ENCODE assay signal across 11 cellular contexts in genomic region chr12:121196902-121197301, GRCh38. TPM values are rescaled to one million over a fixed set of nuclear protein-coding genes. Genes with fewer than 3 reads are reported as not detected.
DNase-seq lines count a peak whose midpoint lies in the region; ATAC-seq and TF ChIP-seq lines count a peak whose summit lies in the region.
"Had no signal": no experiment of that assay in that cellular context is flagged by ENCODE, and none has a peak within 500 bp of the region (broad histone marks: within the 10 kb centered on the region; RNA-seq: fewer than 3 reads in every experiment).

No MANE protein-coding gene starts in this region.

- CTCF ChIA-PET in activated naive CD4-positive, alpha-beta T cell treated with anti-CD3 and anti-CD28 coated beads for 36 hours (lab: Charles Lee) = interaction anchor here (1.1 kb wide), 1 partner anchor 65 kb away, joined by 3 read pairs; the partner anchor contains the start of gene P2RX7

- ATAC-seq in activated naive CD4-positive, alpha-beta T cell treated with anti-CD3 and anti-CD28 coated beads, Interleukin-2, amount 50 U/mL, for 72 hours = peak; percentile 28 to 45
- ATAC-seq in GM19463 (IDR thresholded peaks at IDR 0.05; ENCODE audit: unreplicated experiment) = no peak

- peaks cover 13% of the 10 kb centered on the region for H3K4me1 Mint-ChIP-seq in activated naive CD4-positive, alpha-beta T cell treated with anti-CD3 and anti-CD28 coated beads for 36 hours (ENCODE audit: low read depth)
- no peaks in the 10 kb centered on the region for H3K4me1 Mint-ChIP-seq in type B pancreatic cell (ENCODE audit: unreplicated experiment)

- intact Hi-C loops in activated naive CD4-positive, alpha-beta T cell treated with anti-CD3 and anti-CD28 coated beads for 36 hours (cut with micrococcal nuclease) = no loop called here

- no peaks in the 10 kb centered on the region for H3K9me3 Mint-ChIP-seq in activated naive CD4-positive, alpha-beta T cell treated with anti-CD3 and anti-CD28 coated beads, Interleukin-2, amount 50 U/mL, for 72 hours
- no peaks in the 10 kb centered on the region for H3K9me3 Mint-ChIP-seq in activated naive CD4-positive, alpha-beta T cell treated with anti-CD3 and anti-CD28 coated beads for 36 hours
- no peaks in the 10 kb centered on the region for H3K9me3 Mint-ChIP-seq in type B pancreatic cell
- H3K9me3 Mint-ChIP-seq: H9 had no signal

- H3K4me3 Mint-ChIP-seq in activated naive CD4-positive, alpha-beta T cell treated with anti-CD3 and anti-CD28 coated beads for 36 hours = no peak overlapping the region
- no peak overlapping the region for H3K4me3 Mint-ChIP-seq in type B pancreatic cell
- H3K4me3 Mint-ChIP-seq: H9 had no signal

- no peaks in the 10 kb centered on the region for H3K27me3 Mint-ChIP-seq in activated naive CD4-positive, alpha-beta T cell treated with anti-CD3 and anti-CD28 coated beads for 36 hours (ENCODE audit: low read depth)
- peaks cover 5% of the 10 kb centered on the region for H3K27me3 Mint-ChIP-seq in type B pancreatic cell

- peak overlapping the region in 1 of 2 donors; percentile 69 for H3K27ac Mint-ChIP-seq in activated naive CD4-positive, alpha-beta T cell treated with anti-CD3 and anti-CD28 coated beads, Interleukin-2, amount 50 U/mL, for 72 hours
- H3K27ac Mint-ChIP-seq in activated naive CD4-positive, alpha-beta T cell treated with anti-CD3 and anti-CD28 coated beads for 36 hours = no peak overlapping the region
- no peak overlapping the region for H3K27ac Mint-ChIP-seq in type B pancreatic cell
- H3K27ac Mint-ChIP-seq: H9 had no signal

- H3K36me3 Mint-ChIP-seq in activated naive CD4-positive, alpha-beta T cell treated with anti-CD3 and anti-CD28 coated beads, Interleukin-2, amount 50 U/mL, for 72 hours = no peaks in the 10 kb centered on the region
- no peaks in the 10 kb centered on the region for H3K36me3 Mint-ChIP-seq in activated naive CD4-positive, alpha-beta T cell treated with anti-CD3 and anti-CD28 coated beads for 36 hours (ENCODE audit: low read depth)
- no peaks in the 10 kb centered on the region for H3K36me3 Mint-ChIP-seq in type B pancreatic cell

- TF ChIP-seq CTCF in type B pancreatic cell (conservative IDR thresholded peaks at IDR 0.05) = no peak

- no peak for DNase-seq in activated naive CD4-positive, alpha-beta T cell treated with anti-CD3 and anti-CD28 coated beads, Interleukin-2, amount 50 U/mL, for 72 hours (ENCODE audit: low spot score in 2 of 2)
- no peak for DNase-seq in activated naive CD4-positive, alpha-beta T cell treated with anti-CD3 and anti-CD28 coated beads for 36 hours
- DNase-seq in NOMO-1 treated with dmso at 0.1 percent for 144 hours (lab: John Stamatoyannopoulos, UW; ENCODE audit: unreplicated experiment) = peak; percentile 83
- DNase-seq in dermis blood vessel endothelial cell = peak; percentile 71
- peak; percentile 88 for DNase-seq in pulmonary artery endothelial cell (ENCODE audit: low read depth, low spot score)
- DNase-seq in GM03348 (ENCODE audit: low spot score) = no peak
- no peak for DNase-seq in type B pancreatic cell (ENCODE audit: extremely low spot score, unreplicated experiment)
- DNase-seq: H9, mammary epithelial cell, NCI-H510A had no signal

RNA-seq across cellular contexts. Expression of gene P2RX4, which starts 13.0 kb away (rescaled TPM):
- total RNA-seq in activated naive CD4-positive, alpha-beta T cell treated with anti-CD3 and anti-CD28 coated beads, Interleukin-2, amount 50 U/mL, for 72 hours = 10 to 100 TPM; 15.5 to 17.9 TPM
- 10 to 100 TPM; 14.2 to 18.0 TPM for total RNA-seq in activated naive CD4-positive, alpha-beta T cell treated with anti-CD3 and anti-CD28 coated beads for 36 hours
- total RNA-seq in dermis blood vessel endothelial cell = 105 and 193 TPM in 2 replicates
- 70.5 and 80.9 TPM in 2 replicates for total RNA-seq in pulmonary artery endothelial cell
- 17.0 and 27.9 TPM in 2 replicates for total RNA-seq in type B pancreatic cell (ENCODE audit: low replicate concordance)

Comparison
In these comparisons a context has a peak if more than half of its experiments do, and no peak if none do; other contexts are left out.
1. DNase-seq: peak in NOMO-1 treated with dmso at 0.1 percent for 144 hours (single experiment), dermis blood vessel endothelial cell (single experiment) and pulmonary artery endothelial cell (single experiment); none in activated naive CD4-positive, alpha-beta T cell treated with anti-CD3 and anti-CD28 coated beads, Interleukin-2, amount 50 U/mL, for 72 hours (0 of 2), activated naive CD4-positive, alpha-beta T cell treated with anti-CD3 and anti-CD28 coated beads for 36 hours (single experiment), GM03348 (single experiment) and type B pancreatic cell (single experiment).